Comparison of ENCODE assay signal across 8 cellular contexts in genomic region chr5:151253604-151253948, GRCh38. TPM values are rescaled to one million over a fixed set of nuclear protein-coding genes. Genes with fewer than 3 reads are reported as not detected.
DNase-seq lines count a peak whose midpoint lies in the region; ATAC-seq and TF ChIP-seq lines count a peak whose summit lies in the region.

No MANE protein-coding gene starts in this region.

- TF ChIP-seq CTCF in endothelial cell (IDR thresholded peaks at IDR 0.05; ENCODE audit: unreplicated experiment) (no peak), neural progenitor cell (IDR thresholded peaks at IDR 0.05) (no peak)

- no peaks in the 10 kb centered on the region for H4K20me1 ChIP-seq in neural progenitor cell (ENCODE audit: low read depth)

- peak overlapping the region; percentile 83 for H3K4me3 Mint-ChIP-seq in endothelial cell (ENCODE audit: unreplicated experiment)
- H3K4me3 Mint-ChIP-seq in neural progenitor cell: peak overlapping the region; percentile 94

- peaks cover 4% of the 10 kb centered on the region for H3K27me3 Mint-ChIP-seq in endothelial cell (ENCODE audit: unreplicated experiment)
- peaks cover 2% of the 10 kb centered on the region for H3K27me3 Mint-ChIP-seq in neural progenitor cell (ENCODE audit: insufficient read depth, low read depth)

- no peaks in the 10 kb centered on the region for H3K27me3 ChIP-seq in NT2/D1 (ENCODE audit: insufficient read depth, insufficient read length)
- H3K27me3 ChIP-seq in neural progenitor cell: peaks cover 7% of the 10 kb centered on the region

- no peaks in the 10 kb centered on the region for H3K36me3 Mint-ChIP-seq in endothelial cell (ENCODE audit: low read depth, unreplicated experiment)
- H3K36me3 Mint-ChIP-seq in neural progenitor cell: no peaks in the 10 kb centered on the region

- peak overlapping the region; percentile 2 for H3K27ac Mint-ChIP-seq in endothelial cell (ENCODE audit: unreplicated experiment)
- no peak overlapping the region for H3K27ac Mint-ChIP-seq in neural progenitor cell

- peaks cover 12% of the 10 kb centered on the region for H3K4me1 Mint-ChIP-seq in endothelial cell (ENCODE audit: unreplicated experiment)
- peaks cover 11% of the 10 kb centered on the region for H3K4me1 Mint-ChIP-seq in neural progenitor cell

- H3K36me3 ChIP-seq in NT2/D1 (ENCODE audit: insufficient read depth, insufficient read length, low read length) (no peaks in the 10 kb centered on the region), neural progenitor cell (no peaks in the 10 kb centered on the region)

- H3K9me3 Mint-ChIP-seq in endothelial cell (ENCODE audit: unreplicated experiment) (no peaks in the 10 kb centered on the region), neural progenitor cell (no peaks in the 10 kb centered on the region)

- H3K4me1 ChIP-seq in NT2/D1 (ENCODE audit: insufficient read depth, insufficient read length) (peaks cover 4% of the 10 kb centered on the region), neural progenitor cell (peaks cover 6% of the 10 kb centered on the region)

- peaks cover 14% of the 10 kb centered on the region for H3F3A ChIP-seq in neural progenitor cell (ENCODE audit: low read depth)

- ATAC-seq in HG02852 (IDR thresholded peaks at IDR 0.05; ENCODE audit: unreplicated experiment): no peak

- H2AFZ ChIP-seq in neural progenitor cell (replicated peaks): peak overlapping the region; percentile 95

- H3K79me2 ChIP-seq in neural progenitor cell (ENCODE audit: low read depth): no peaks in the 10 kb centered on the region

- H3K9ac ChIP-seq in NT2/D1 (ENCODE audit: insufficient read length, low read depth): peak overlapping the region; percentile 66
- no peak overlapping the region for H3K9ac ChIP-seq in neural progenitor cell

- peak overlapping the region; percentile 85 for H3K4me2 ChIP-seq in neural progenitor cell

- peak overlapping the region; percentile 82 for H3K4me3 ChIP-seq in NT2/D1 (ENCODE audit: insufficient read length, low read depth)
- peak overlapping the region; percentile 73 for H3K4me3 ChIP-seq in neural progenitor cell

- H3K9me3 ChIP-seq in NT2/D1 (ENCODE audit: insufficient read depth, low read length) (no peaks in the 10 kb centered on the region), neural progenitor cell (ENCODE audit: low read depth) (no peaks in the 10 kb centered on the region)

- DNase-seq in CD1c-positive myeloid dendritic cell (ENCODE audit: extremely low spot score) (peak; percentile 48), NT2/D1 (ENCODE audit: low read depth, low spot score) (no peak), endothelial cell (ENCODE audit: low spot score) (peak; percentile 8), neural progenitor cell (ENCODE audit: low spot score) (no peak), A172 (ENCODE audit: low spot score) (no peak)
- DNase-seq in stimulated activated CD8-positive, alpha-beta memory T cell treated with anti-CD3 and anti-CD28 coated beads, Interleukin-4, amount 100 ng/mL, for 48 hours: no peak
- no peak for DNase-seq in stimulated activated CD4-positive, alpha-beta T cell treated with anti-CD3 and anti-CD28 coated beads, Interleukin-2, amount 100 ng/mL, for 48 hours

- H3K27ac ChIP-seq in neural progenitor cell: no peak overlapping the region

RNA-seq across cellular contexts. Expression of gene GM2A, which starts 0.6 kb away (rescaled TPM):
- total RNA-seq in endothelial cell (ENCODE audit: unreplicated experiment) (33.9 TPM), neural progenitor cell (ENCODE audit: low replicate concordance) (19.4 TPM in 2 replicates)
- 30.2 and 34.2 TPM in 2 replicates for total RNA-seq in A172 (2014; rRNA removed; shearing (Covaris generic))

RNA-seq across cellular contexts. Expression of gene CCDC69, which starts 29.7 kb away (rescaled TPM):
- 1.2 TPM for total RNA-seq in endothelial cell (ENCODE audit: unreplicated experiment)
- 0.03 and 0.07 TPM in 2 replicates for total RNA-seq in neural progenitor cell (ENCODE audit: low replicate concordance)
- 3.3 and 3.7 TPM in 2 replicates for total RNA-seq in A172 (2014; rRNA removed; shearing (Covaris generic))

RNA-seq across cellular contexts. Expression of gene SLC36A3, which starts 50.0 kb away (rescaled TPM):
- total RNA-seq in endothelial cell (ENCODE audit: unreplicated experiment): not detected
- total RNA-seq in neural progenitor cell (ENCODE audit: low replicate concordance): not detected in 2 replicates
- total RNA-seq in A172 (2014; rRNA removed; shearing (Covaris generic)): not detected in 2 replicates

Comparison
In these comparisons a context has a peak if more than half of its experiments do, and no peak if none do; other contexts are left out.
1. DNase-seq: peak in CD1c-positive myeloid dendritic cell (single experiment) and endothelial cell (single experiment); none in NT2/D1 (single experiment), neural progenitor cell (single experiment), stimulated activated CD8-positive, alpha-beta memory T cell treated with anti-CD3 and anti-CD28 coated beads, Interleukin-4, amount 100 ng/mL, for 48 hours (single experiment), stimulated activated CD4-positive, alpha-beta T cell treated with anti-CD3 and anti-CD28 coated beads, Interleukin-2, amount 100 ng/mL, for 48 hours (0 of 2) and A172 (single experiment).